ENCODE assay signal across 20 cellular contexts in the genomic region with DNA sequence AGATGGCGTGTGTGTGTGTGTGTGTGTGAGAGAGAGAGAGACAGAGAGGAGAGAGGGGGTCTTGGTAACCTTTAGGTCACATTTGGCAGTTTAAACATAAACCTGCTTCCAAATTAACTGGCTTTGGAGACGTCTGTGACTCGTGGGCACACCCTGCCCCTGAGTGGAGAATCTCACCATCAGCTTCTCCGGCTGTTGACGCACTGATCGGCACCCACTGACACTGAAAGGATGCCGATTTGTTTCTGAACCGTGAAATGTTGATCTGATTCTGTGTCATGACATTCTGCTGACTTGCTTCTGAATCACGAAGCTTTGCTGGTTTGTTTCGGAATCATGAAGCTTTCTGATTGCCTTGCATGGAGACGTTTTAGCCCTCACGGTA.
DNase-seq lines count a peak whose midpoint lies in the region; ATAC-seq, FAIRE-seq and TF ChIP-seq lines count a peak whose summit lies in the region.
"Had no signal": no experiment of that assay in that cellular context is flagged by ENCODE, and none has a peak within 500 bp of the region (broad histone marks: within the 10 kb centered on the region; RNA-seq: fewer than 3 reads in every experiment).

No MANE protein-coding gene starts in this region.

- in situ Hi-C loops in GM12878 (cut with MboI) = no loop called here

- H3K27me3 ChIP-seq in GM12878 (replicated peaks in 1 of 2; ENCODE audit: control insufficient read depth in 2 of 2, insufficient read depth in 2 of 2, low read length in 1 of 2) = no peaks in the 10 kb centered on the region

- no peaks in the 10 kb centered on the region for H3K4me1 ChIP-seq in GM12878 (ENCODE audit: control insufficient read depth, insufficient read depth, low read length)
- H3K4me1 ChIP-seq: A549 had no signal

- TF ChIP-seq CTCF in GM12878 (IDR thresholded peaks at IDR 0.05 in 2 of 3, conservative IDR thresholded peaks at IDR 0.05 in 1 of 3; ENCODE audit: control insufficient read depth in 2 of 3, extremely low read depth in 1 of 3, insufficient read depth in 1 of 3, low read depth in 3 of 3, low read length in 3 of 3) = no peak

- RAD21 ChIA-PET in GM12878 (lab: Charles Lee; ENCODE audit: unreplicated experiment) = no interaction called here

- no peak for TF ChIP-seq POLR2A in GM12878 (IDR thresholded peaks at IDR 0.05; ENCODE audit: low read depth, low read length)

- H3K9me3 ChIP-seq in GM12878 (replicated peaks; ENCODE audit: control insufficient read depth, insufficient read depth, low read length) = no peaks in the 10 kb centered on the region; the same call in 2 of the 3 replicates
- H3K9me3 ChIP-seq: A549 had no signal

- H2AFZ ChIP-seq in GM12878 (ENCODE audit: control insufficient read depth, low read depth, low read length) = no peak overlapping the region
- H2AFZ ChIP-seq: GM23248 had no signal

- peak overlapping the region; percentile 59 for H3K27ac Mint-ChIP-seq in activated naive CD8-positive, alpha-beta T cell
- H3K27ac Mint-ChIP-seq in activated naive CD8-positive, alpha-beta T cell treated with anti-CD3 and anti-CD28 coated beads, Interleukin-2, amount 50 U/mL, for 24 hours = no peak overlapping the region
- peak overlapping the region; percentile 93 to 99 (median 97) for H3K27ac Mint-ChIP-seq in naive B cell

- WGBS in GM12878 (ENCODE audit: insufficient coverage, insufficient replicate concordance, low lambda C conversion rate, missing lambda C conversion rate) = 91% methylated on average over 12 of the region's 12 CpGs

- H3K4me1 Mint-ChIP-seq in activated naive CD8-positive, alpha-beta T cell (ENCODE audit: low read depth) = peaks cover 19% of the 10 kb centered on the region
- peaks cover 15% of the 10 kb centered on the region for H3K4me1 Mint-ChIP-seq in activated naive CD8-positive, alpha-beta T cell treated with anti-CD3 and anti-CD28 coated beads, Interleukin-2, amount 50 U/mL, for 24 hours
- H3K4me1 Mint-ChIP-seq in naive B cell = peaks cover 26 to 39% (median 35%) of the 10 kb centered on the region in 3 donors

- no peak for ATAC-seq in activated naive CD8-positive, alpha-beta T cell treated with anti-CD3 and anti-CD28 coated beads, Interleukin-2, amount 50 U/mL, for 24 hours
- ATAC-seq in GM12878 (no peak), naive B cell (ENCODE audit: low read depth in 2 of 2) (no peak), HG02571 (IDR thresholded peaks at IDR 0.05; ENCODE audit: unreplicated experiment) (no peak)

- no peaks in the 10 kb centered on the region for H3K27me3 Mint-ChIP-seq in activated naive CD8-positive, alpha-beta T cell
- no peaks in the 10 kb centered on the region for H3K27me3 Mint-ChIP-seq in activated naive CD8-positive, alpha-beta T cell treated with anti-CD3 and anti-CD28 coated beads, Interleukin-2, amount 50 U/mL, for 24 hours
- no peaks in the 10 kb centered on the region for H3K27me3 Mint-ChIP-seq in naive B cell

- H3K4me3 Mint-ChIP-seq in activated naive CD8-positive, alpha-beta T cell = no peak overlapping the region
- H3K4me3 Mint-ChIP-seq in activated naive CD8-positive, alpha-beta T cell treated with anti-CD3 and anti-CD28 coated beads, Interleukin-2, amount 50 U/mL, for 24 hours = no peak overlapping the region
- H3K4me3 Mint-ChIP-seq in naive B cell = peak overlapping the region in 1 of 8 donors; percentile 75

- no peaks in the 10 kb centered on the region for H3K36me3 ChIP-seq in GM12878 (ENCODE audit: control insufficient read depth in 2 of 2, insufficient read depth in 2 of 2, low read length in 1 of 2)

- no peak overlapping the region for H3K4me3 ChIP-seq in GM12878
- H3K4me3 ChIP-seq: A549, GM23248 had no signal

- no peaks in the 10 kb centered on the region for H3K79me2 ChIP-seq in GM12878 (ENCODE audit: control insufficient read depth, insufficient read depth, low read length)

- TF ChIP-seq EP300 in GM12878 (IDR thresholded peaks at IDR 0.05; ENCODE audit: borderline replicate concordance in 1 of 2, control insufficient read depth in 1 of 2, low read depth in 2 of 2, low read length in 2 of 2) = no peak

- peaks cover 2% of the 10 kb centered on the region for H3K36me3 Mint-ChIP-seq in activated naive CD8-positive, alpha-beta T cell
- no peaks in the 10 kb centered on the region for H3K36me3 Mint-ChIP-seq in activated naive CD8-positive, alpha-beta T cell treated with anti-CD3 and anti-CD28 coated beads, Interleukin-2, amount 50 U/mL, for 24 hours (ENCODE audit: low read depth)
- peaks cover 0 to 3% of the 10 kb centered on the region in 2 donors for H3K36me3 Mint-ChIP-seq in naive B cell

- TF ChIP-seq RAD21 in GM12878 (IDR thresholded peaks at IDR 0.05; ENCODE audit: insufficient read depth, low read depth, low read length) = no peak

- CTCF ChIA-PET in GM12878 (lab: Yijun Ruan, JAX) = no interaction called here

- intact Hi-C loops in GM12878 (cut with micrococcal nuclease; ENCODE audit: unreplicated experiment) = no loop called here

- SMC1A ChIA-PET in GM12878 (lab: Charles Lee; ENCODE audit: uncharacterized antibody, unreplicated experiment) = no interaction called here

- FAIRE-seq in GM12878 (lab: Jason Lieb, UNC) = peak; percentile 52
- FAIRE-seq: A549, D721Med, G401.6, GM12892, GM19239, RCC 7860 had no signal

- no peak for DNase-seq in activated naive CD8-positive, alpha-beta T cell treated with anti-CD3 and anti-CD28 coated beads, Interleukin-2, amount 50 U/mL, for 24 hours
- DNase-seq in GM12878 (ENCODE audit: low read depth, low spot score) = no peak
- no peak for DNase-seq in naive B cell
- DNase-seq in stimulated activated CD4-positive, alpha-beta T cell treated with anti-CD3 and anti-CD28 coated beads, Interleukin-12 subunit alpha, Interleukin-12 subunit beta, amount 100 ng/mL, for 4 hours = no peak
- no peak for DNase-seq in cerebellar nuclear complex (lab: John Stamatoyannopoulos, UW)
- DNase-seq in activated naive CD4-positive, alpha-beta T cell treated with Interleukin-2 at 50 U/mL for 16 hours = no peak
- DNase-seq: DMS79 treated with DMSO at 0.1 percent for 48 hours, GM23248, NCI-H1417 treated with DMSO at 0.1 percent for 48 hours, NCI-H2029 treated with DMSO at 0.1 percent for 48 hours, NCI-H510A, NCI-H82 had no signal

- no peak overlapping the region for H3K27ac ChIP-seq in GM12878 (ENCODE audit: control insufficient read depth, insufficient read depth)
- H3K27ac ChIP-seq: A549, GM23248 had no signal

- no TSS peak for BruUV-seq in GM12878 (replicated peaks; lab: Mats Ljungman, UMichigan)

- H3K9me3 Mint-ChIP-seq in activated naive CD8-positive, alpha-beta T cell (ENCODE audit: low read depth) = no peaks in the 10 kb centered on the region
- no peaks in the 10 kb centered on the region for H3K9me3 Mint-ChIP-seq in activated naive CD8-positive, alpha-beta T cell treated with anti-CD3 and anti-CD28 coated beads, Interleukin-2, amount 50 U/mL, for 24 hours
- H3K9me3 Mint-ChIP-seq in naive B cell = peaks cover 0 to 9% (median 3%) of the 10 kb centered on the region in 7 donors

- POLR2A ChIA-PET in GM12878 (lab: Charles Lee) = no interaction called here

- H3K4me2 ChIP-seq in GM12878 (ENCODE audit: control insufficient read depth, insufficient read depth) = no peak overlapping the region
- H3K4me2 ChIP-seq: A549 had no signal

- no peak overlapping the region for H3K9ac ChIP-seq in GM12878 (ENCODE audit: control insufficient read depth, insufficient read depth, low read length)
- H3K9ac ChIP-seq: GM23248 had no signal

- no peaks in the 10 kb centered on the region for H4K20me1 ChIP-seq in GM12878 (ENCODE audit: control insufficient read depth, insufficient read depth)

TF ChIP-seq in GM12878, 131 proteins besides CTCF, POLR2A, EP300 and RAD21 (continues in another document):
- TF ChIP-seq TCF3 (IDR thresholded peaks at IDR 0.05; ENCODE audit: borderline replicate concordance, insufficient read depth, low read depth, low read length) (no peak), NFYA (IDR thresholded peaks at IDR 0.05; ENCODE audit: borderline replicate concordance, low read depth, low read length) (no peak), ZZZ3 (IDR thresholded peaks at IDR 0.05; ENCODE audit: control insufficient read depth, insufficient read length, low read depth) (no peak), EGR1 (IDR thresholded peaks at IDR 0.05; ENCODE audit: borderline replicate concordance in 1 of 2, low read depth in 2 of 2, low read length in 2 of 2) (no peak), SIX5 (IDR thresholded peaks at IDR 0.05; ENCODE audit: low read depth, low read length, severe bottlenecking) (no peak), SREBF2 (IDR thresholded peaks at IDR 0.05; ENCODE audit: low read length) (no peak)
- TF ChIP-seq, protein P1, sequence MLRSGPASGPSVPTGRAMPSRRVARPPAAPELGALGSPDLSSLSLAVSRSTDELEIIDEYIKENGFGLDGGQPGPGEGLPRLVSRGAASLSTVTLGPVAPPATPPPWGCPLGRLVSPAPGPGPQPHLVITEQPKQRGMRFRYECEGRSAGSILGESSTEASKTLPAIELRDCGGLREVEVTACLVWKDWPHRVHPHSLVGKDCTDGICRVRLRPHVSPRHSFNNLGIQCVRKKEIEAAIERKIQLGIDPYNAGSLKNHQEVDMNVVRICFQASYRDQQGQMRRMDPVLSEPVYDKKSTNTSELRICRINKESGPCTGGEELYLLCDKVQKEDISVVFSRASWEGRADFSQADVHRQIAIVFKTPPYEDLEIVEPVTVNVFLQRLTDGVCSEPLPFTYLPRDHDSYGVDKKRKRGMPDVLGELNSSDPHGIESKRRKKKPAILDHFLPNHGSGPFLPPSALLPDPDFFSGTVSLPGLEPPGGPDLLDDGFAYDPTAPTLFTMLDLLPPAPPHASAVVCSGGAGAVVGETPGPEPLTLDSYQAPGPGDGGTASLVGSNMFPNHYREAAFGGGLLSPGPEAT (IDR thresholded peaks at IDR 0.05; ENCODE audit: low read depth) = no peak
